In the genomic region with DNA sequence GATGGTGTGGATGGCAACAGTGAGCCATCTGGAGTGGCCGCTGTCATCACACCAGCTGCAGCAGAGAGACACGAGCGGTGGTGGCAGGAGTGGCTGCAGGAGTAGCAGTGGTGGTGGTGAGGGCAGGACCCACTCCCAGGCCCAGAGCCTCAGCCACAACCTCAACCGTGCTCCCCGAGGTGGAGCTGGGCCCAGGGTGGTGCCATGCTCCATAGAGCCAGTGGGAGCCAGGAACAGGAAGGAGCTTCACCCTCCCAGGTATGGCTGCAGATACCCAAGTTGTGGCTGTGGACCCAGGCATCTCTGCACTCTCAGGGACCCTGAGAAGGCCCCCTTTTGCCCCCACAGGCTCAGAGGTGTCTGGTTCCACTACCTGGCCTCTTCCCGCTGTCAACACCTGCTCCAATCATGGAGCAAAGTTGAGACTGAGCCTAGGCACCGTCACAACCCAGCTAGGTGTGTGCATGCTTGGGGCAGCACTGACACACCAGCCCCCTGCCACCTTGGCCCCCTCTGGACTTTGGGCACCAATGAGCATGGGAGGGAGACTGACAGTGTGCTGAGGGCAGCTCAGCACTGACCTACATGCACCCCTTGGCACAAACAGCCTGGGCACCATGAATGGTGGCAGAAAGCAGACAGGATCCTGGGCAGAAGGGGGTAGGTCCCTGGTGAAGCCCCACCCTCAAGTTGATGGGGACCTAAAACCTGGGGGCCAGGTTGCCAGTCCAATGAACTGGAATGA, we compare ENCODE assay signal across 19 cellular contexts.
A peak's percentile ranks its signal among the peaks of the same experiment; 100 is the strongest.
DNase-seq lines count a peak whose midpoint lies in the region; TF ChIP-seq lines count a peak whose summit lies in the region.
"Had no signal": no experiment of that assay in that cellular context is flagged by ENCODE, and none has a peak within 500 bp of the region (broad histone marks: within the 10 kb centered on the region; RNA-seq: fewer than 3 reads in every experiment).

No MANE protein-coding gene starts in this region.

- no peaks in the 10 kb centered on the region for H3K36me3 ChIP-seq in prostate gland
- no peaks in the 10 kb centered on the region for H3K36me3 ChIP-seq in vagina
- no peaks in the 10 kb centered on the region for H3K36me3 ChIP-seq in thyroid gland

- H3K27ac ChIP-seq in prostate gland (no peak overlapping the region), vagina (no peak overlapping the region), thyroid gland (no peak overlapping the region)
- H3K27ac ChIP-seq: A549; BLaER1 treated with 17β-estradiol and CSF1 and Interleukin-3, amounts not matched to agents 10 nM and 100 nM; PC-9 had no signal

- WGBS in prostate gland, result 92% methylated on average over 7 of the region's 7 CpGs
- WGBS in thyroid gland, 2 donors, result 92 to 95% methylated on average over 4 to 7 of the region's 7 CpGs

- no peaks in the 10 kb centered on the region for H3K9me3 ChIP-seq in prostate gland
- no peaks in the 10 kb centered on the region for H3K9me3 ChIP-seq in vagina
- H3K9me3 ChIP-seq in thyroid gland, result no peaks in the 10 kb centered on the region

- H3K27me3 ChIP-seq in prostate gland (replicated peaks; ENCODE audit: insufficient read depth), result no peaks in the 10 kb centered on the region
- H3K27me3 ChIP-seq in vagina, result no peaks in the 10 kb centered on the region
- H3K27me3 ChIP-seq in thyroid gland, result no peaks in the 10 kb centered on the region
- H3K27me3 ChIP-seq: BLaER1 treated with 17β-estradiol and CSF1 and Interleukin-3, amounts not matched to agents 10 nM and 100 nM had no signal

- TF ChIP-seq POLR2A in prostate gland (IDR thresholded peaks at IDR 0.05), result no peak
- no peak for TF ChIP-seq POLR2A in vagina (IDR thresholded peaks at IDR 0.05)
- TF ChIP-seq POLR2A in thyroid gland (IDR thresholded peaks at IDR 0.05), result no peak

- intact Hi-C loops in prostate gland (cut with DNase I), result no loop called here
- intact Hi-C loops in vagina (cut with DNase I), result no loop called here
- intact Hi-C loops in thyroid gland (cut with DNase I), result no loop called here

- TF ChIP-seq CTCF in prostate gland (IDR thresholded peaks at IDR 0.05), result no peak
- TF ChIP-seq CTCF in vagina (IDR thresholded peaks at IDR 0.05), result no peak
- TF ChIP-seq CTCF in thyroid gland (IDR thresholded peaks at IDR 0.05), result no peak

- H3K4me3 ChIP-seq in prostate gland (no peak overlapping the region), vagina (no peak overlapping the region), thyroid gland (replicated peaks in 1 of 3) (no peak overlapping the region)
- H3K4me3 ChIP-seq: A549; BLaER1 treated with 17β-estradiol and CSF1 and Interleukin-3, amounts not matched to agents 10 nM and 100 nM; GM23338; PC-9 had no signal

- peak; percentile 38 for DNase-seq in activated effector memory CD4-positive, alpha-beta T cell treated with anti-CD3 and anti-CD28 coated beads, Interleukin-2, amount 50 U/mL, for 16 hours
- DNase-seq in activated effector memory CD4-positive, alpha-beta T cell treated with Interleukin-2 at 50 U/mL for 16 hours, result no peak
- DNase-seq in mesenteric fat pad (ENCODE audit: low spot score) (peak; percentile 51), prostate gland (ENCODE audit: low spot score) (peak; percentile 2), vagina (ENCODE audit: extremely low spot score in 2 of 2) (peak; percentile 55 to 71), COR-L47 (lab: John Stamatoyannopoulos, UW) (no peak), thyroid gland (no peak)
- DNase-seq in stimulated activated CD4-positive, alpha-beta T cell treated with anti-CD3 and anti-CD28 coated beads, Interleukin-12 subunit alpha, Interleukin-12 subunit beta, amount 100 ng/mL, for 4 hours, result no peak
- DNase-seq: CD8-positive, alpha-beta memory T cell; DMS79 treated with DMSO at 0.1 percent for 48 hours; KBM-7; NCI-H146; NCI-H2081; NCI-H510A; NCI-H82; PC-9 had no signal

- H3K4me1 ChIP-seq in prostate gland (replicated peaks) (no peaks in the 10 kb centered on the region), vagina (peaks cover 4% of the 10 kb centered on the region), thyroid gland (no peaks in the 10 kb centered on the region)
- H3K4me1 ChIP-seq: A549 had no signal

Comparison
In these comparisons a context has a peak if more than half of its experiments do, and no peak if none do; other contexts are left out.
1. DNase-seq: peak in activated effector memory CD4-positive, alpha-beta T cell treated with anti-CD3 and anti-CD28 coated beads, Interleukin-2, amount 50 U/mL, for 16 hours (single experiment), mesenteric fat pad (single experiment), prostate gland (single experiment) and vagina (2 of 2); none in activated effector memory CD4-positive, alpha-beta T cell treated with Interleukin-2 at 50 U/mL for 16 hours (single experiment), COR-L47 (single experiment), thyroid gland (0 of 2) and stimulated activated CD4-positive, alpha-beta T cell treated with anti-CD3 and anti-CD28 coated beads, Interleukin-12 subunit alpha, Interleukin-12 subunit beta, amount 100 ng/mL, for 4 hours (single experiment).